In the genomic region with DNA sequence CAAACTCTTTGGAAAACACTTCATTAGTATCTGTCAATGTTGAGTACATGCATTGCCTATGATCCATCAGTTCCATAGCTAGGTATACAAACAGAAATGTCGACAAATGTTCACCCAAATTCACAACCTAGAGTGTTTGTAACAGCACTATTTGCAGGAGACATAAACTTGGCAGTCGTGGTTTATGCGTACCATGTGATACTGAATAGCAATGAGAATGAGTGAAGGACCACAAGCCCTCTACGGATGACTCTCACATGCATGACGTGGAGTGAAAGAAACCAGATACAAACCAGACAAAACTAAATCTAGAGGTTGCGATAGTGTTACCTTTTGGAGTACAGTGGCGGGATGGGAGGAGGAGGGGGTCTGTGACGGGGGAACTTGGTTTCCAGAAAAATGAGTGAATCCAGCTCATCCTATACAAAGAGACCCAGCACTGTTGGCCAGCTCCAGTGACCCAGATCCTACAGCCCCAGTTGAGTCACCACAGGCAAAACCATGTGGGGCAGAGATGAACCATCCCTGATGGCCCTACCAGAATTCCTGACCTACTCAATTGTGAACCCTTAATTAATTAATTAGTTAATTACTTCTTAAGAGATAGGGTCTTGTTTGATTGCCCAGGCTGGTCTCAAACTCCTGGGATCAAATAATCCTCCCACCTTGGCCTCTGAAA, we compare ENCODE assay signal across 19 cellular contexts.
"Had no signal": no experiment of that assay in that cellular context is flagged by ENCODE, and none has a peak within 500 bp of the region (broad histone marks: within the 10 kb centered on the region; RNA-seq: fewer than 3 reads in every experiment).

No MANE protein-coding gene starts in this region.

- H3K9me3 Mint-ChIP-seq: activated T-helper 1 cell treated with anti-CD3 and anti-CD28 coated beads, Interleukin-12 subunit alpha, Interleukin-12 subunit beta, Interleukin-2, Interleukin-4 antibody, amounts not matched to agents 30 ng/mL and 10 ng/mL and 1 ng/mL, durations not matched to agents 14 hours and 24 hours and 36 hours; naive thymus-derived CD8-positive, alpha-beta T cell had no signal

- ATAC-seq: gastroesophageal sphincter; left colon; naive thymus-derived CD8-positive, alpha-beta T cell had no signal

- H3K4me3 ChIP-seq: coronary artery, esophagus muscularis mucosa, gastroesophageal sphincter, lung, vagina had no signal

- DNase-seq: activated CD4-positive, alpha-beta T cell treated with anti-CD3 and anti-CD28 coated beads, Interleukin-2, amount 50 U/mL, for 1 hour; activated CD4-positive, CD25-positive, alpha-beta regulatory T cell treated with anti-CD3 and anti-CD28 coated beads, Interleukin-2, amount 50 U/mL, for 72 hours; activated gamma-delta T cell treated with Interleukin-2 at 50 U/mL for 16 hours; amygdala; cerebellar nuclear complex; left colon; naive thymus-derived CD8-positive, alpha-beta T cell; retina; stimulated activated CD4-positive, alpha-beta T cell treated with anti-CD3 and anti-CD28 coated beads, Interleukin-4, amount 100 ng/mL, for 4 hours; T-helper 1 cell; WERI-Rb-1 had no signal

- H3K27me3 ChIP-seq: esophagus muscularis mucosa, gastroesophageal sphincter, vagina had no signal

- H3K27ac ChIP-seq: coronary artery, esophagus muscularis mucosa, gastroesophageal sphincter, vagina, WERI-Rb-1 had no signal

- H3K36me3 Mint-ChIP-seq: activated naive CD8-positive, alpha-beta T cell; naive thymus-derived CD8-positive, alpha-beta T cell had no signal

- H3K4me3 Mint-ChIP-seq: activated naive CD8-positive, alpha-beta T cell; activated T-helper 1 cell treated with anti-CD3 and anti-CD28 coated beads, Interleukin-12 subunit alpha, Interleukin-12 subunit beta, Interleukin-2, Interleukin-4 antibody, amounts not matched to agents 30 ng/mL and 10 ng/mL and 1 ng/mL, durations not matched to agents 14 hours and 24 hours and 36 hours; naive thymus-derived CD8-positive, alpha-beta T cell had no signal

- H3K27ac Mint-ChIP-seq: activated naive CD8-positive, alpha-beta T cell; activated T-helper 1 cell treated with anti-CD3 and anti-CD28 coated beads, Interleukin-12 subunit alpha, Interleukin-12 subunit beta, Interleukin-2, Interleukin-4 antibody, amounts not matched to agents 30 ng/mL and 10 ng/mL and 1 ng/mL, durations not matched to agents 14 hours and 24 hours and 36 hours; progenitor cell of endocrine pancreas had no signal

- H3K9me3 ChIP-seq: esophagus muscularis mucosa, gastroesophageal sphincter, vagina had no signal

- H3K4me1 ChIP-seq: esophagus muscularis mucosa, gastroesophageal sphincter, vagina had no signal
